Comparison of ENCODE assay signal across 26 cellular contexts in genomic region chr17:82157046-82158035, GRCh38. TPM values are rescaled to one million over a fixed set of nuclear protein-coding genes. Genes with fewer than 3 reads are reported as not detected.
DNase-seq lines count a peak whose midpoint lies in the region; ATAC-seq, FAIRE-seq and TF ChIP-seq lines count a peak whose summit lies in the region.
"Had no signal": no experiment of that assay in that cellular context is flagged by ENCODE, and none has a peak within 500 bp of the region (broad histone marks: within the 10 kb centered on the region; RNA-seq: fewer than 3 reads in every experiment).

No MANE protein-coding gene starts in this region.

- intact Hi-C loops in HepG2 (cut with micrococcal nuclease; ENCODE audit: unreplicated experiment) (no loop called here), spleen (cut with DNase I; ENCODE audit: low total_unique reads) (no loop called here), OCI-LY7 (cut with micrococcal nuclease; ENCODE audit: unreplicated experiment) (no loop called here)

- TF ChIP-seq EP300 in HepG2 (IDR thresholded peaks at IDR 0.05; ENCODE audit: low read depth in 2 of 2, low read length in 2 of 2) (no peak), HepG2 (CRISPR knock-in tag; IDR thresholded peaks at IDR 0.05; ENCODE audit: borderline replicate concordance) (no peak)

- H3K9me2 ChIP-seq in OCI-LY7 (ENCODE audit: insufficient read depth, low read length), result no peaks in the 10 kb centered on the region

- no peaks in the 10 kb centered on the region for H3K27me3 ChIP-seq in BLaER1
- no peaks in the 10 kb centered on the region for H3K27me3 ChIP-seq in HepG2 (ENCODE audit: control insufficient read depth in 1 of 2, insufficient read depth in 2 of 2, low read length in 2 of 2)
- no peaks in the 10 kb centered on the region for H3K27me3 ChIP-seq in spleen (replicated peaks in 1 of 7)
- H3K27me3 ChIP-seq: BE2C had no signal

- no peaks in the 10 kb centered on the region for H3K9me3 ChIP-seq in BLaER1
- H3K9me3 ChIP-seq in HepG2 (ENCODE audit: low read length), result no peaks in the 10 kb centered on the region
- H3K9me3 ChIP-seq in spleen, result no peaks in the 10 kb centered on the region
- no peaks in the 10 kb centered on the region for H3K9me3 ChIP-seq in OCI-LY7 (ENCODE audit: low read length)
- H3K9me3 ChIP-seq: BE2C, HAP-1 had no signal

- in situ Hi-C loops in HepG2 (cut with HindIII; ENCODE audit: extremely low pct_ligation_motif_present, low pct_unique_long_range_greater_than_20kb), result loop anchor here (5.0 kb wide), 1 partner anchor 120 kb away; the partner anchor contains the start of gene DCXR

- POLR2A ChIA-PET in HepG2 (lab: Yijun Ruan, JAX) (interaction anchor here (1.2 kb wide), 1 partner anchor 120 kb away, joined by 3 read pairs; the partner anchor contains the start of gene DCXR), OCI-LY7 (lab: Charles Lee) (no interaction called here)

- no peak for FAIRE-seq in HepG2 (lab: Jason Lieb, UNC)

- H3K4me2 ChIP-seq in BLaER1 (peak overlapping the region; percentile 86), HepG2 (ENCODE audit: low read depth, low read length) (no peak overlapping the region), OCI-LY7 (ENCODE audit: low read length) (no peak overlapping the region)
- H3K4me2 ChIP-seq: GM23338, KMS-11 had no signal

- H3K27ac ChIP-seq in BLaER1 (peak overlapping the region; percentile 71), HepG2 (ENCODE audit: extremely low read length, insufficient read depth, low read length) (no peak overlapping the region), spleen (no peak overlapping the region), OCI-LY7 (ENCODE audit: low read depth, low read length, poor library complexity, severe bottlenecking) (no peak overlapping the region)
- H3K27ac ChIP-seq: KMS-11 had no signal

- WGBS in HepG2 (ENCODE audit: low lambda C conversion rate), result 89% methylated on average over 30 of the region's 36 CpGs
- WGBS in spleen, 5 donors, result 74 to 92% (median 79%) methylated on average over 23 to 36 of the region's 36 CpGs

- DNase-seq in NCI-H2227 (lab: John Stamatoyannopoulos, UW; ENCODE audit: unreplicated experiment) (peak; percentile 29), HepG2 (ENCODE audit: low spot score) (no peak), spleen (peak; percentile 41), NCI-H748 (lab: John Stamatoyannopoulos, UW; ENCODE audit: unreplicated experiment) (no peak), OCI-LY7 (ENCODE audit: low spot score) (no peak), mucosa of gallbladder (ENCODE audit: low spot score) (no peak)
- DNase-seq: 8988T; ACHN; BE2C; CD4-positive, CD25-positive, alpha-beta regulatory T cell; DMS153; DND-41; IMR-90; NCI-H1092; NCI-H1417 treated with DMSO at 0.1 percent for 48 hours; NCI-H1694 treated with DMSO at 0.1 percent for 48 hours; NCI-H2081; NCI-H2171; NCI-H524; NCI-H774; RPMI8226; SHP77 had no signal

- TF ChIP-seq POLR2A in HepG2 (IDR thresholded peaks at IDR 0.05; ENCODE audit: insufficient read depth in 1 of 2, low read depth in 2 of 2, low read length in 2 of 2) (no peak), spleen (IDR thresholded peaks at IDR 0.05) (no peak)

- 0 out of 2 replicates have a peak overlapping the region, but pooled peaks have one; percentile 0 for H3K4me3 ChIP-seq in BLaER1
- no peak overlapping the region for H3K4me3 ChIP-seq in HepG2 (replicated peaks in 1 of 3; ENCODE audit: insufficient read depth in 1 of 3, low read depth in 2 of 3, low read length in 3 of 3)
- no peak overlapping the region for H3K4me3 ChIP-seq in spleen
- no peak overlapping the region for H3K4me3 ChIP-seq in OCI-LY7 (ENCODE audit: low read depth, low read length, poor library complexity, severe bottlenecking)
- H3K4me3 ChIP-seq: GM23338, HAP-1 had no signal

- H3K4me1 ChIP-seq in BLaER1, result peaks cover 60% of the 10 kb centered on the region
- H3K4me1 ChIP-seq in HepG2 (ENCODE audit: insufficient read depth, low read length), result peaks cover 7% of the 10 kb centered on the region; the same call in 1 of the 2 replicates
- H3K4me1 ChIP-seq in spleen, result peaks cover 0 to 15% (median 8%) of the 10 kb centered on the region in 6 donors
- H3K4me1 ChIP-seq in OCI-LY7 (ENCODE audit: insufficient read depth, low read length, poor library complexity, severe bottlenecking), result no peaks in the 10 kb centered on the region
- H3K4me1 ChIP-seq: BE2C, HAP-1 had no signal

- H3K79me2 ChIP-seq in HepG2 (ENCODE audit: insufficient read depth, low read length) (no peaks in the 10 kb centered on the region), OCI-LY7 (ENCODE audit: insufficient read depth, low read depth, low read length) (no peaks in the 10 kb centered on the region)

- CTCF ChIA-PET in HepG2 (lab: Yijun Ruan, JAX; ENCODE audit: low intra/inter-chr PET ratio, low total read pairs) (no interaction called here), OCI-LY7 (lab: Charles Lee; ENCODE audit: unreplicated experiment) (no interaction called here)

- no peak for ATAC-seq in HepG2
- ATAC-seq: GM23338 had no signal

- TF ChIP-seq RAD21 in HepG2 (CRISPR knock-in tag; IDR thresholded peaks at IDR 0.05), result no peak

- TF ChIP-seq CTCF in HepG2 (CRISPR knock-in tag; IDR thresholded peaks at IDR 0.05) (no peak), spleen (IDR thresholded peaks at IDR 0.05 in 8 of 11, conservative IDR thresholded peaks at IDR 0.05 in 3 of 11) (no peak), OCI-LY7 (conservative IDR thresholded peaks at IDR 0.05; ENCODE audit: low read length) (no peak)

- H3K9ac ChIP-seq in BLaER1 (peak overlapping the region; percentile 9; the same call in 1 of the 2 replicates), HepG2 (ENCODE audit: insufficient read depth, low read depth, low read length) (no peak overlapping the region)
- H3K9ac ChIP-seq: KMS-11 had no signal

- H3K36me3 ChIP-seq in BLaER1 (peaks cover 21% of the 10 kb centered on the region), HepG2 (replicated peaks in 1 of 2; ENCODE audit: control insufficient read depth in 1 of 2, insufficient read depth in 2 of 2, low read length in 2 of 2) (peaks cover 5 to 14% of the 10 kb centered on the region in 2 experiments; a peak in 4 of 5 replicates), spleen (peaks cover 0 to 64% (median 8%) of the 10 kb centered on the region in 6 donors), OCI-LY7 (ENCODE audit: insufficient read depth, low read length) (peaks cover 15% of the 10 kb centered on the region; the same call in 1 of the 2 replicates)

- no peak overlapping the region for H2AFZ ChIP-seq in HepG2 (ENCODE audit: low read length)
- H2AFZ ChIP-seq in OCI-LY7 (ENCODE audit: low read length), result no peak overlapping the region
- H2AFZ ChIP-seq: GM23338 had no signal

- H4K20me1 ChIP-seq in BLaER1, result no peaks in the 10 kb centered on the region
- no peaks in the 10 kb centered on the region for H4K20me1 ChIP-seq in HepG2 (ENCODE audit: insufficient read depth, low read length)
- no peaks in the 10 kb centered on the region for H4K20me1 ChIP-seq in OCI-LY7 (ENCODE audit: insufficient read depth, low read length)

- BruUV-seq in HepG2 (replicated peaks; lab: Mats Ljungman, UMichigan), result no TSS peak
- BruUV-seq in OCI-LY7 (replicated peaks; lab: Mats Ljungman, UMichigan), result no TSS peak

RNA-seq across cellular contexts. Expression of gene CCDC57, which starts 55.3 kb away (rescaled TPM):
- total RNA-seq in HepG2 (2016; rRNA removed; fragmentation: Illumina TruSeq; extraction: Trizol), result 54.8 and 59.9 TPM in 2 replicates
- 85.1 and 122 TPM in 2 replicates for total RNA-seq in HepG2 (2016; cell fraction: cytosol; rRNA removed; fragmentation: Illumina TruSeq; extraction: Trizol; ENCODE audit: low read depth)
- total RNA-seq in HepG2 (2016; cell fraction: insoluble cytoplasmic fraction; rRNA removed; fragmentation: Illumina TruSeq; extraction: Trizol), result 54.5 and 62.8 TPM in 2 replicates
- total RNA-seq in HepG2 (2016; cell fraction: membrane; rRNA removed; fragmentation: Illumina TruSeq; extraction: Trizol), result 78.3 and 105 TPM in 2 replicates
- 40.6 and 45.1 TPM in 2 replicates for total RNA-seq in HepG2 (2016; cell fraction: nucleus; rRNA removed; fragmentation: Illumina TruSeq; extraction: Trizol)
- polyA plus RNA-seq in HepG2 (2011; rRNA removed), result 59.3 and 69.8 TPM in 2 replicates
- 59.9 and 140 TPM in 2 replicates for polyA plus RNA-seq in HepG2 (2011; cell fraction: cytosol; rRNA removed)
- polyA plus RNA-seq in HepG2 (2011; cell fraction: nucleus; rRNA removed), result 103 and 130 TPM in 2 replicates
- polyA plus RNA-seq in HepG2 (2012), result 48.8 and 63.7 TPM in 2 replicates
- polyA plus RNA-seq in HepG2 (2016; cell fraction: cytosol; fragmentation: Illumina TruSeq; extraction: Trizol; ENCODE audit: low read depth), result 113 and 149 TPM in 2 replicates
- polyA plus RNA-seq in HepG2 (2016; cell fraction: insoluble cytoplasmic fraction; fragmentation: Illumina TruSeq; extraction: Trizol; ENCODE audit: low read depth), result 62.5 and 66.4 TPM in 2 replicates
- polyA plus RNA-seq in HepG2 (2016; cell fraction: membrane; fragmentation: Illumina TruSeq; extraction: Trizol; ENCODE audit: low read depth), result 95.1 and 110 TPM in 2 replicates
- polyA plus RNA-seq in HepG2 (2016; cell fraction: nucleus; fragmentation: Illumina TruSeq; extraction: Trizol; ENCODE audit: insufficient read depth, low read depth), result 121 and 124 TPM in 2 replicates
- 23.1 and 32.6 TPM in 2 replicates for polyA minus RNA-seq in HepG2 (2011; rRNA and poly(A)+ RNA removed; ENCODE audit: low replicate concordance)
- polyA minus RNA-seq in HepG2 (2011; cell fraction: cytosol; rRNA and poly(A)+ RNA removed), result 18.1 and 19.8 TPM in 2 replicates
- polyA minus RNA-seq in HepG2 (2011; cell fraction: nucleus; rRNA and poly(A)+ RNA removed), result 27.6 and 37.2 TPM in 2 replicates
- 10 to 100 TPM; 28.8 to 59.6 (median 43.6) TPM for total RNA-seq in spleen
- polyA plus RNA-seq in spleen, result 100 to 1,000 TPM in 1 of 3 donors, 10 to 100 TPM in 2; 82.4 to 164 (median 83.0) TPM
- total RNA-seq in OCI-LY7 (2014; rRNA removed; shearing (Covaris generic)), result 30.7 and 34.5 TPM in 2 replicates
- total RNA-seq in OCI-LY7 (2022), result 56.1 and 58.7 TPM in 2 replicates
- total RNA-seq in mucosa of gallbladder, result 56.9 TPM

RNA-seq across cellular contexts. Expression of gene FASN, which starts 59.3 kb away (rescaled TPM):
- 101 and 192 TPM in 2 replicates for total RNA-seq in HepG2 (2016; rRNA removed; fragmentation: Illumina TruSeq; extraction: Trizol)
- total RNA-seq in HepG2 (2016; cell fraction: cytosol; rRNA removed; fragmentation: Illumina TruSeq; extraction: Trizol; ENCODE audit: low read depth), result 28.4 and 29.9 TPM in 2 replicates
- total RNA-seq in HepG2 (2016; cell fraction: insoluble cytoplasmic fraction; rRNA removed; fragmentation: Illumina TruSeq; extraction: Trizol), result 118 and 157 TPM in 2 replicates
- 63.2 and 68.3 TPM in 2 replicates for total RNA-seq in HepG2 (2016; cell fraction: membrane; rRNA removed; fragmentation: Illumina TruSeq; extraction: Trizol)
- total RNA-seq in HepG2 (2016; cell fraction: nucleus; rRNA removed; fragmentation: Illumina TruSeq; extraction: Trizol), result 147 and 173 TPM in 2 replicates
- 51.7 and 92.4 TPM in 2 replicates for polyA plus RNA-seq in HepG2 (2011; rRNA removed)
- 62.2 and 67.6 TPM in 2 replicates for polyA plus RNA-seq in HepG2 (2011; cell fraction: cytosol; rRNA removed)
- 516 and 545 TPM in 2 replicates for polyA plus RNA-seq in HepG2 (2011; cell fraction: nucleus; rRNA removed)
- 163 and 245 TPM in 2 replicates for polyA plus RNA-seq in HepG2 (2012)
- 24.8 and 25.4 TPM in 2 replicates for polyA plus RNA-seq in HepG2 (2016; cell fraction: cytosol; fragmentation: Illumina TruSeq; extraction: Trizol; ENCODE audit: low read depth)
- polyA plus RNA-seq in HepG2 (2016; cell fraction: insoluble cytoplasmic fraction; fragmentation: Illumina TruSeq; extraction: Trizol; ENCODE audit: low read depth), result 209 and 303 TPM in 2 replicates
- polyA plus RNA-seq in HepG2 (2016; cell fraction: membrane; fragmentation: Illumina TruSeq; extraction: Trizol; ENCODE audit: low read depth), result 52.3 and 61.0 TPM in 2 replicates
- polyA plus RNA-seq in HepG2 (2016; cell fraction: nucleus; fragmentation: Illumina TruSeq; extraction: Trizol; ENCODE audit: insufficient read depth, low read depth), result 501 and 529 TPM in 2 replicates
- polyA minus RNA-seq in HepG2 (2011; rRNA and poly(A)+ RNA removed; ENCODE audit: low replicate concordance), result 35.6 and 241 TPM in 2 replicates
- polyA minus RNA-seq in HepG2 (2011; cell fraction: cytosol; rRNA and poly(A)+ RNA removed), result 226 and 344 TPM in 2 replicates
- 97.7 and 151 TPM in 2 replicates for polyA minus RNA-seq in HepG2 (2011; cell fraction: nucleus; rRNA and poly(A)+ RNA removed)
- total RNA-seq in spleen, result 10 to 100 TPM; 20.6 to 45.2 (median 22.3) TPM
- 10 to 100 TPM in 1 of 3 donors, 1 to 10 TPM in 2; 9.3 to 14.7 (median 9.3) TPM for polyA plus RNA-seq in spleen
- 94.4 and 111 TPM in 2 replicates for total RNA-seq in OCI-LY7 (2014; rRNA removed; shearing (Covaris generic))
- total RNA-seq in OCI-LY7 (2022), result 299 and 364 TPM in 2 replicates
- total RNA-seq in mucosa of gallbladder, result 181 TPM

Comparison
In these comparisons a context has a peak if more than half of its experiments do, and no peak if none do; other contexts are left out.
1. DNase-seq: peak in NCI-H2227 (single experiment) and spleen (single experiment); none in HepG2 (single experiment), NCI-H748 (single experiment), OCI-LY7 (single experiment) and mucosa of gallbladder (single experiment).